ENCODE assay signal across 24 cellular contexts in the genomic region with DNA sequence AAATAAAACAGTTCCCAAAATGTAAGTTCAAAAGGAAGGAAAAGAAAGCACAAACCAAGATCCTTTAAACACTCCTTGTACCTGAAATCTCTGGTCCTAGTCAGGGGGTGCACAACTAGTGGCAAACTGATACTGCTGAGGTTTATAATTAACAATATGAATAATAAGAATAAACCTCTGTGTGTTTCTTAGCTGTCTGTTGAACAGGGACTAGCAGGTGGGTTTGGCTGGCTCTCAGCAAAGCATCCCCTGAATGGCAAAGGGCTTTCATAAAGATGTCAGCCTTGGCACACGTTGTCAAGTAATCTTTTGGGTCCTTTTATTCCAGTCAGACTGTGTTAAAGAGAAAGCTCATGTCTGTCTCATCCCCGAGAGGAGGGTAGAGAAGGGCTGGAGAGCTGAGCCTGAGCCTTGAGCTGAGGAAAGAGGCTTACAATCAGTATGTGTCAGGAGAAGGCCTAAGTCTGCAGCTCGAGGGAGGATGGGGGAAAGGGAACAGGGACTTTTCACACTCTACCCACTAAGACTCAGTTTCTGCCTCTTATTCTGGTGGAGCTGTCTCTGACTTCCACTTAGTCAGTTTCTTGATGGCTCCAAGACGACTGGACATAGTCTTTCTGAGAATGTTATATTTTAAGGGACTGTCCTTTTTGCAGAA.
DNase-seq lines count a peak whose midpoint lies in the region; ATAC-seq, FAIRE-seq and TF ChIP-seq lines count a peak whose summit lies in the region.
"Had no signal": no experiment of that assay in that cellular context is flagged by ENCODE, and none has a peak within 500 bp of the region (broad histone marks: within the 10 kb centered on the region; RNA-seq: fewer than 3 reads in every experiment).

No MANE protein-coding gene starts in this region.

- no peaks in the 10 kb centered on the region for H3K9me2 ChIP-seq in OCI-LY7 (ENCODE audit: insufficient read depth, low read length)

- no peak overlapping the region for H2AFZ ChIP-seq in OCI-LY7 (ENCODE audit: low read length)

- CTCF ChIA-PET in OCI-LY7 (lab: Charles Lee; ENCODE audit: unreplicated experiment) (no interaction called here), HEK293T (lab: Yijun Ruan, JAX) (no interaction called here)

- no peaks in the 10 kb centered on the region for H3K36me3 ChIP-seq in OCI-LY7 (ENCODE audit: insufficient read depth, low read length)

- H3K4me2 ChIP-seq in OCI-LY7 (ENCODE audit: low read length), result no peak overlapping the region

- H3K9me3 ChIP-seq in OCI-LY7 (ENCODE audit: low read length), result no peaks in the 10 kb centered on the region
- H3K9me3 ChIP-seq: testis had no signal

- no peak overlapping the region for H3K27ac ChIP-seq in OCI-LY7 (ENCODE audit: low read depth, low read length, poor library complexity, severe bottlenecking)
- H3K27ac ChIP-seq: epithelial cell of prostate, testis had no signal

- BruUV-seq in OCI-LY7 (replicated peaks; lab: Mats Ljungman, UMichigan), result no TSS peak

- POLR2A ChIA-PET in OCI-LY7 (lab: Charles Lee) (interaction anchor here (0.6 to 1.2 kb wide), 4 partner anchors 14 to 263 kb away, joined by 3 to 5 read pairs (median 4); no protein-coding TSS in a partner anchor), HEK293T (lab: Yijun Ruan, JAX) (no interaction called here)

- H3K4me1 ChIP-seq in OCI-LY7 (ENCODE audit: insufficient read depth, low read length, poor library complexity, severe bottlenecking), result no peaks in the 10 kb centered on the region
- H3K4me1 ChIP-seq: testis had no signal

- intact Hi-C loops in OCI-LY7 (cut with micrococcal nuclease; ENCODE audit: unreplicated experiment), result no loop called here

- FAIRE-seq in GM19239 (lab: Jason Lieb, UNC), result peak; percentile 90

- DNase-seq in GM12865 (ENCODE audit: low read depth), result peak; percentile 15
- peak; percentile 10 for DNase-seq in GM19239 (ENCODE audit: insufficient read length, low spot score)
- DNase-seq in islet precursor cell, result peak; percentile 8
- DNase-seq in H4 (ENCODE audit: low spot score), result no peak
- no peak for DNase-seq in NCI-H524 (lab: John Stamatoyannopoulos, UW)
- no peak for DNase-seq in OCI-LY7 (ENCODE audit: low spot score)
- no peak for DNase-seq in HEK293T (ENCODE audit: extremely low spot score)
- DNase-seq: activated CD4-positive, alpha-beta T cell treated with anti-CD3 and anti-CD28 coated beads, Interleukin-2, amount 10 ng/mL, durations not matched to agents 7 days and 5 days; activated CD8-positive, alpha-beta memory T cell treated with anti-CD3 and anti-CD28 coated beads, Interleukin-2, amount 10 ng/mL, durations not matched to agents 7 days and 5 days; cerebellar nuclear complex; GOT3; immature natural killer cell; Karpas-422; left ventricle myocardium superior; MV-4-11; NCI-H1694; NCI-H748 treated with DMSO at 0.1 percent for 48 hours; posterior cingulate gyrus; SHP77 treated with DMSO at 0.1 percent for 48 hours; testis had no signal

- peak; percentile 52 for ATAC-seq in HG02981 (IDR thresholded peaks at IDR 0.05; ENCODE audit: unreplicated experiment)
- ATAC-seq: activated CD8-positive, alpha-beta memory T cell treated with anti-CD3 and anti-CD28 coated beads, Interleukin-2, amount 10 ng/mL, durations not matched to agents 7 days and 5 days; activated T-helper 17 cell treated with anti-CD3 and anti-CD28 coated beads, Interleukin-2, amount 50 U/mL, for 72 hours; left ventricle myocardium superior; stimulated activated memory B cell treated with anti-CD40 and anti-IgM and Interleukin-4, amounts not matched to agents 10 μg/mL and 1 μg/mL and 100 μg/mL, for 72 hours had no signal

- no peaks in the 10 kb centered on the region for H3K79me2 ChIP-seq in OCI-LY7 (ENCODE audit: insufficient read depth, low read depth, low read length)

- TF ChIP-seq CTCF in GM12865 (IDR thresholded peaks at IDR 0.05; ENCODE audit: insufficient read depth, low read depth, low read length, missing control alignments) (no peak), OCI-LY7 (conservative IDR thresholded peaks at IDR 0.05; ENCODE audit: low read length) (no peak)

- no peak overlapping the region for H3K4me3 ChIP-seq in GM12865 (ENCODE audit: low read depth, low read length)
- H3K4me3 ChIP-seq in OCI-LY7 (ENCODE audit: low read depth, low read length, poor library complexity, severe bottlenecking), result no peak overlapping the region
- H3K4me3 ChIP-seq: testis had no signal

- no peaks in the 10 kb centered on the region for H4K20me1 ChIP-seq in OCI-LY7 (ENCODE audit: insufficient read depth, low read length)

TF ChIP-seq in HEK293T, 16 proteins besides CTCF, POLR2A, EP300 and RAD21:
- TF ChIP-seq SUZ12 (IDR thresholded peaks at IDR 0.05) (no peak), HDGF (IDR thresholded peaks at IDR 0.05; ENCODE audit: borderline replicate concordance) (no peak), L3MBTL2 (conservative IDR thresholded peaks at IDR 0.05) (no peak), FOXA1 (IDR thresholded peaks at IDR 0.05) (no peak), LEF1 (IDR thresholded peaks at IDR 0.05; ENCODE audit: borderline replicate concordance) (no peak), BHLHE40 (IDR thresholded peaks at IDR 0.05; ENCODE audit: borderline replicate concordance) (no peak), CTBP1 (IDR thresholded peaks at IDR 0.05; ENCODE audit: borderline replicate concordance) (no peak), ZNF384 (IDR thresholded peaks at IDR 0.05) (no peak), SP1 (IDR thresholded peaks at IDR 0.05) (no peak), TARDBP (IDR thresholded peaks at IDR 0.05) (no peak), FOXK2 (IDR thresholded peaks at IDR 0.05) (no peak)
- TF ChIP-seq, protein P1, sequence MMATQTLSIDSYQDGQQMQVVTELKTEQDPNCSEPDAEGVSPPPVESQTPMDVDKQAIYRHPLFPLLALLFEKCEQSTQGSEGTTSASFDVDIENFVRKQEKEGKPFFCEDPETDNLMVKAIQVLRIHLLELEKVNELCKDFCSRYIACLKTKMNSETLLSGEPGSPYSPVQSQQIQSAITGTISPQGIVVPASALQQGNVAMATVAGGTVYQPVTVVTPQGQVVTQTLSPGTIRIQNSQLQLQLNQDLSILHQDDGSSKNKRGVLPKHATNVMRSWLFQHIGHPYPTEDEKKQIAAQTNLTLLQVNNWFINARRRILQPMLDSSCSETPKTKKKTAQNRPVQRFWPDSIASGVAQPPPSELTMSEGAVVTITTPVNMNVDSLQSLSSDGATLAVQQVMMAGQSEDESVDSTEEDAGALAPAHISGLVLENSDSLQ (IDR thresholded peaks at IDR 0.05), result no peak

Comparison
In these comparisons a context has a peak if more than half of its experiments do, and no peak if none do; other contexts are left out.
1. DNase-seq: peak in GM12865 (single experiment), GM19239 (single experiment) and islet precursor cell (single experiment); none in H4 (single experiment), NCI-H524 (0 of 2), OCI-LY7 (single experiment) and HEK293T (single experiment).